In genomic region chr5:137666901-137667300, GRCh38 we compare ENCODE assay signal across 12 cellular contexts.
A peak's percentile ranks its signal among the peaks of the same experiment; 100 is the strongest.
DNase-seq lines count a peak whose midpoint lies in the region; ATAC-seq and TF ChIP-seq lines count a peak whose summit lies in the region.
"Had no signal": no experiment of that assay in that cellular context is flagged by ENCODE, and none has a peak within 500 bp of the region (broad histone marks: within the 10 kb centered on the region; RNA-seq: fewer than 3 reads in every experiment).

No MANE protein-coding gene starts in this region.

- no peak overlapping the region for H3K9ac ChIP-seq in PC-3 (ENCODE audit: low read length)
- H3K9ac ChIP-seq: BLaER1 had no signal

- H3K4me2 ChIP-seq in PC-3 (ENCODE audit: low read length) (peak overlapping the region; percentile 15; the same call in 1 of the 2 replicates), hepatocyte (no peak overlapping the region)
- H3K4me2 ChIP-seq: BLaER1 had no signal

- no peaks in the 10 kb centered on the region for H3K79me2 ChIP-seq in PC-3 (ENCODE audit: low read length)
- no peaks in the 10 kb centered on the region for H3K79me2 ChIP-seq in hepatocyte

- H2AFZ ChIP-seq in PC-3 (ENCODE audit: low read length) (no peak overlapping the region), hepatocyte (no peak overlapping the region)

- no peak for DNase-seq in Right ventricle myocardium superior
- no peak for DNase-seq in left ventricle myocardium superior
- DNase-seq in PC-3 = no peak
- DNase-seq in hepatocyte (ENCODE audit: low spot score) = no peak
- DNase-seq in stomach = no peak
- DNase-seq in T-helper 9 cell = no peak
- DNase-seq in glomerular visceral epithelial cell (ENCODE audit: extremely low spot score) = no peak
- no peak for DNase-seq in T1000 (lab: John Stamatoyannopoulos, UW)
- DNase-seq: midbrain, NCI-H1436 treated with DMSO at 0.1 percent for 48 hours had no signal

- no peak for TF ChIP-seq POLR2A in stomach (IDR thresholded peaks at IDR 0.05)

- H3K36me3 ChIP-seq in PC-3 (ENCODE audit: low read depth, low read length) (no peaks in the 10 kb centered on the region), hepatocyte (replicated peaks; ENCODE audit: insufficient read depth, low read depth) (no peaks in the 10 kb centered on the region), stomach (no peaks in the 10 kb centered on the region)
- H3K36me3 ChIP-seq: BLaER1 had no signal

- H3K4me3 ChIP-seq in PC-3 (ENCODE audit: low read length) (no peak overlapping the region), hepatocyte (no peak overlapping the region), stomach (no peak overlapping the region)
- H3K4me3 ChIP-seq: BLaER1 had no signal

- H3K4me1 ChIP-seq in PC-3 (ENCODE audit: insufficient read depth, low read length) (peaks cover 15% of the 10 kb centered on the region), hepatocyte (ENCODE audit: insufficient read depth) (peaks cover 11% of the 10 kb centered on the region), stomach (peaks cover 7 to 30% (median 19%) of the 10 kb centered on the region in 4 donors)

- no peak for TF ChIP-seq EP300 in stomach (IDR thresholded peaks at IDR 0.05)

- CTCF ChIA-PET in PC-3 (lab: Charles Lee) = interaction anchor here (0.6 kb wide), 1 partner anchor 274 kb away, joined by 4 read pairs; no protein-coding TSS in a partner anchor

- 49% methylated on average over 2 of the region's 2 CpGs for WGBS in hepatocyte (ENCODE audit: low lambda C conversion rate, missing lambda C conversion rate)
- WGBS in stomach, 5 donors = 19 to 39% (median 22%) methylated on average over 2 of the region's 2 CpGs

- intact Hi-C loops in Right ventricle myocardium superior (cut with DNase I) (no loop called here), left ventricle myocardium superior (cut with micrococcal nuclease) (no loop called here), PC-3 (cut with micrococcal nuclease) (no loop called here), stomach (cut with DNase I; ENCODE audit: low total_unique reads) (no loop called here)

- no peak for TF ChIP-seq CTCF in PC-3 (conservative IDR thresholded peaks at IDR 0.05; ENCODE audit: low read depth, low read length)
- TF ChIP-seq CTCF in hepatocyte (IDR thresholded peaks at IDR 0.05; ENCODE audit: poor library complexity) = no peak
- TF ChIP-seq CTCF in stomach (IDR thresholded peaks at IDR 0.05) = no peak

- no TSS peak for BruUV-seq in PC-3 (replicated peaks; lab: Mats Ljungman, UMichigan)

- no peak overlapping the region for H3K27ac ChIP-seq in PC-3 (ENCODE audit: low read length)
- H3K27ac ChIP-seq in hepatocyte = peak overlapping the region; percentile 59
- H3K27ac ChIP-seq in stomach = peak overlapping the region in 4 of 5 donors; percentile 52 to 75 (median 73)
- H3K27ac ChIP-seq: BLaER1, VCaP had no signal

- ATAC-seq in Right ventricle myocardium superior (ENCODE audit: poor library complexity) = peak; percentile 8
- ATAC-seq in left ventricle myocardium superior = no peak
- ATAC-seq in PC-3 = no peak

- POLR2A ChIA-PET in PC-3 (lab: Charles Lee; ENCODE audit: unreplicated experiment) = no interaction called here

- no peaks in the 10 kb centered on the region for H4K20me1 ChIP-seq in PC-3 (ENCODE audit: low read length)
- H4K20me1 ChIP-seq in hepatocyte (ENCODE audit: insufficient read depth, poor library complexity, severe bottlenecking) = no peaks in the 10 kb centered on the region
- H4K20me1 ChIP-seq: BLaER1 had no signal

- H3F3A ChIP-seq in PC-3 (ENCODE audit: low read length, unreplicated experiment) = no peaks in the 10 kb centered on the region

- H3K9me2 ChIP-seq in PC-3 (replicated peaks; ENCODE audit: low read length) = no peaks in the 10 kb centered on the region
- no peaks in the 10 kb centered on the region for H3K9me2 ChIP-seq in hepatocyte (replicated peaks; ENCODE audit: insufficient read depth)

- H3K27me3 ChIP-seq in PC-3 (ENCODE audit: low read length) (no peaks in the 10 kb centered on the region), hepatocyte (no peaks in the 10 kb centered on the region), stomach (no peaks in the 10 kb centered on the region)
- H3K27me3 ChIP-seq: BLaER1 had no signal

- no peaks in the 10 kb centered on the region for H3K9me3 ChIP-seq in PC-3 (ENCODE audit: low read length)
- no peaks in the 10 kb centered on the region for H3K9me3 ChIP-seq in hepatocyte (ENCODE audit: low read depth)
- no peaks in the 10 kb centered on the region for H3K9me3 ChIP-seq in stomach
- H3K9me3 ChIP-seq: BLaER1 had no signal
